In genomic region chr14:104865069-104865630, GRCh38 we compare ENCODE assay signal across 8 cellular contexts. TPM values are rescaled to one million over a fixed set of nuclear protein-coding genes. Genes with fewer than 3 reads are reported as not detected.
DNase-seq lines count a peak whose midpoint lies in the region; ATAC-seq, FAIRE-seq and TF ChIP-seq lines count a peak whose summit lies in the region.

TSS of gene CEP170B (plus strand) at chr14:104865268. CDS start at chr14:104868451, 3,183 bp downstream.

- CTCF ChIA-PET in A549 (lab: Yijun Ruan, JAX): interaction anchor here (1.1 to 2.2 kb wide), 4 partner anchors 16 to 111 kb away, joined by 3 to 4 read pairs (median 3); no protein-coding TSS in a partner anchor

- peaks cover 3% of the 10 kb centered on the region; the same call in 1 of the 3 replicates for H3K9me3 ChIP-seq in A549
- H3K9me3 ChIP-seq in T-helper 17 cell (ENCODE audit: control insufficient read depth, low read length, poor library complexity, severe bottlenecking): no peaks in the 10 kb centered on the region
- H3K9me3 ChIP-seq in iPS-18c (ENCODE audit: control insufficient read depth, insufficient read depth, low read length): no peaks in the 10 kb centered on the region
- no peaks in the 10 kb centered on the region for H3K9me3 ChIP-seq in skeletal muscle tissue (ENCODE audit: control insufficient read depth in 3 of 3, low read length in 3 of 3)

- H3K27me3 Mint-ChIP-seq in T-helper 17 cell: no peaks in the 10 kb centered on the region

- H3K27ac Mint-ChIP-seq in T-helper 17 cell: no peak within 1 kb of the TSS

- H3K36me3 Mint-ChIP-seq in T-helper 17 cell (ENCODE audit: low read depth): no peaks in the 10 kb centered on the region

- TF ChIP-seq CTCF in A549 (IDR thresholded peaks at IDR 0.05): no peak

- peaks cover 15% of the 10 kb centered on the region for H3K4me1 ChIP-seq in A549
- peaks cover 13 to 25% (median 17%) of the 10 kb centered on the region in 3 donors for H3K4me1 ChIP-seq in skeletal muscle tissue (ENCODE audit: control insufficient read depth in 3 of 3, insufficient read depth in 3 of 3, low read length in 3 of 3)

- peaks cover 6 to 29% (median 10%) of the 10 kb centered on the region in 3 donors for H3K27me3 ChIP-seq in skeletal muscle tissue (ENCODE audit: control insufficient read depth in 3 of 3, insufficient read depth in 3 of 3, low read length in 3 of 3)

- DNase-seq in A549 (ENCODE audit: low read depth in 1 of 2, low spot score in 1 of 2): peak; percentile 39 to 60
- DNase-seq in H54 (ENCODE audit: insufficient read length, low spot score): peak; percentile 82
- DNase-seq in T-helper 17 cell: peak; percentile 32 to 55 (median 45)
- peak; percentile 78 to 85 for DNase-seq in T47D (ENCODE audit: low read depth in 1 of 2, low spot score in 1 of 2)
- DNase-seq in SHP77 (lab: John Stamatoyannopoulos, UW): no peak

- peak; percentile 22; the same call in 1 of the 2 replicates for TF ChIP-seq POLR2A in A549 (IDR thresholded peaks at IDR 0.05; ENCODE audit: low read length)
- TF ChIP-seq POLR2A in H54 (IDR thresholded peaks at IDR 0.05; ENCODE audit: low read depth, low read length): peak; percentile 54
- no peak for TF ChIP-seq POLR2A in GM18505 (IDR thresholded peaks at IDR 0.05; ENCODE audit: borderline replicate concordance, extremely low read depth, insufficient read depth, insufficient read length)

- no CpG with 5 or more reads among the region's 90 CpGs for WGBS in A549 (ENCODE audit: missing lambda C conversion rate)

- no peak for TF ChIP-seq RAD21 in A549 (conservative IDR thresholded peaks at IDR 0.05 in 1 of 2, IDR thresholded peaks at IDR 0.05 in 1 of 2)

- peak within 1 kb of the TSS; percentile 95 for H3K4me2 ChIP-seq in A549

- H3K4me3 Mint-ChIP-seq in T-helper 17 cell: peak within 1 kb of the TSS; percentile 86

- ATAC-seq in A549: peak; percentile 9 to 69; a peak in 5 of 6 replicates
- peak; percentile 87 for ATAC-seq in T-helper 17 cell
- no peak for ATAC-seq in GM18505 (IDR thresholded peaks at IDR 0.05; ENCODE audit: unreplicated experiment)

- FAIRE-seq in A549 (lab: Jason Lieb, UNC): no peak
- no peak for FAIRE-seq in H54 (lab: Jason Lieb, UNC)

- H3K4me3 ChIP-seq in A549 (peak within 1 kb of the TSS; percentile 90), iPS-18c (ENCODE audit: insufficient read depth, low read depth, low read length) (peak within 1 kb of the TSS; percentile 83), skeletal muscle tissue (ENCODE audit: low read length in 3 of 3) (peak within 1 kb of the TSS; percentile 63 to 73 (median 67))

- POLR2A ChIA-PET in A549 (lab: Yijun Ruan, JAX): interaction anchor here (1.1 kb wide), 1 partner anchor 9 kb away, joined by 3 read pairs; no protein-coding TSS in a partner anchor

- H3K27ac ChIP-seq in A549 (peak within 1 kb of the TSS; percentile 91 to 99), skeletal muscle tissue (ENCODE audit: low read depth, low read length) (no peak within 1 kb of the TSS)

- no peaks in the 10 kb centered on the region for H3K4me1 Mint-ChIP-seq in T-helper 17 cell

- peaks cover 0 to 3% (median 2%) of the 10 kb centered on the region in 3 donors for H3K36me3 ChIP-seq in skeletal muscle tissue (ENCODE audit: control insufficient read depth in 3 of 3, insufficient read depth in 3 of 3, low read length in 3 of 3)

- H3K9ac ChIP-seq in skeletal muscle tissue (ENCODE audit: low read depth in 1 of 3, low read length in 3 of 3): peak within 1 kb of the TSS; percentile 61 to 79 (median 67)

- in situ Hi-C loops in T47D (cut with HindIII; ENCODE audit: low pct_unique_long_range_greater_than_20kb, low sequenced_read_pairs): no loop called here

- no peak for TF ChIP-seq EP300 in A549 (IDR thresholded peaks at IDR 0.05)

TF ChIP-seq in A549, 52 proteins besides CTCF, POLR2A, EP300 and RAD21:
- no peak for TF ChIP-seq RCOR1 (IDR thresholded peaks at IDR 0.05; ENCODE audit: low read depth, low read length)

RNA-seq across cellular contexts. Expression of gene CEP170B, which starts in this region (rescaled TPM):
- polyA plus RNA-seq in A549 (2011; rRNA removed) (3.9 and 4.5 TPM in 2 replicates), A549 (2017; fragmentation: RNase III; extraction: RNeasy Plus Mini Kit Qiagen cat#74134 plus additional on column Dnase treatment) (13.1 to 14.3 TPM (median 13.5 TPM) in 3 replicates)
- 8.7 and 12.5 TPM in 2 replicates for polyA plus RNA-seq in A549 (2012; cell fraction: cytosol; rRNA removed)
- polyA plus RNA-seq in A549 (2012; cell fraction: nucleus; rRNA removed): 59.0 and 71.9 TPM in 2 replicates
- polyA minus RNA-seq in A549 (2011; rRNA and poly(A)+ RNA removed): 3.8 and 4.3 TPM in 2 replicates
- total RNA-seq in T-helper 17 cell (1 to 10 TPM; 7.0 to 7.7 TPM), skeletal muscle tissue (1.6 TPM)

Comparison
In these comparisons a context has a peak if more than half of its experiments do, and no peak if none do; other contexts are left out.
1. DNase-seq: peak in A549 (2 of 2), H54 (single experiment), T-helper 17 cell (3 of 3) and T47D (2 of 2); none in SHP77 (0 of 2).
2. Peak in every context shown above with its lines, with median percentiles within 50 percentile points of each other: H3K4me3 ChIP-seq.